Comparison of ENCODE assay signal across 25 cellular contexts in genomic region chr5:9919306-9920030, GRCh38.
A peak's percentile ranks its signal among the peaks of the same experiment; 100 is the strongest.
DNase-seq lines count a peak whose midpoint lies in the region; ATAC-seq, FAIRE-seq and TF ChIP-seq lines count a peak whose summit lies in the region.
"Had no signal": no experiment of that assay in that cellular context is flagged by ENCODE, and none has a peak within 500 bp of the region (broad histone marks: within the 10 kb centered on the region; RNA-seq: fewer than 3 reads in every experiment).

No MANE protein-coding gene starts in this region.

- H3K36me3 Mint-ChIP-seq in astrocyte (ENCODE audit: low read depth, unreplicated experiment) (no peaks in the 10 kb centered on the region), neural progenitor cell (peaks cover 3% of the 10 kb centered on the region)
- H3K36me3 Mint-ChIP-seq: CD4-positive, alpha-beta memory T cell had no signal

- TF ChIP-seq CTCF in astrocyte (IDR thresholded peaks at IDR 0.05; ENCODE audit: insufficient read depth, low read depth, low read length) (no peak), neural progenitor cell (IDR thresholded peaks at IDR 0.05) (no peak), body of pancreas (IDR thresholded peaks at IDR 0.05) (no peak)

- H2AFZ ChIP-seq in astrocyte (ENCODE audit: low read depth, low read length) = peak overlapping the region; percentile 42
- H2AFZ ChIP-seq in neural progenitor cell (replicated peaks) = peak overlapping the region; percentile 17

- H3K27ac Mint-ChIP-seq in astrocyte (ENCODE audit: unreplicated experiment) (no peak overlapping the region), neural progenitor cell (no peak overlapping the region)
- H3K27ac Mint-ChIP-seq: CD4-positive, alpha-beta memory T cell had no signal

- no peak for FAIRE-seq in astrocyte (lab: Jason Lieb, UNC)
- FAIRE-seq: GM12878, H1 had no signal

- no peak overlapping the region for H3K4me2 ChIP-seq in astrocyte (ENCODE audit: low read length)
- no peak overlapping the region for H3K4me2 ChIP-seq in neural progenitor cell
- H3K4me2 ChIP-seq: SK-N-SH had no signal

- peaks cover 3% of the 10 kb centered on the region for H3K9me3 ChIP-seq in astrocyte (ENCODE audit: insufficient read depth, low read depth, low read length)
- H3K9me3 ChIP-seq in neural progenitor cell (ENCODE audit: low read depth) = no peaks in the 10 kb centered on the region
- no peaks in the 10 kb centered on the region for H3K9me3 ChIP-seq in body of pancreas
- H3K9me3 ChIP-seq: SK-N-SH had no signal

- H4K20me1 ChIP-seq in astrocyte (ENCODE audit: insufficient read depth, low read length) (no peaks in the 10 kb centered on the region), neural progenitor cell (ENCODE audit: low read depth) (no peaks in the 10 kb centered on the region)

- no peak for ATAC-seq in body of pancreas
- ATAC-seq: GM12878, PC-3 had no signal

- H3K9me3 Mint-ChIP-seq in astrocyte (ENCODE audit: unreplicated experiment) (peaks cover 7% of the 10 kb centered on the region), neural progenitor cell (peaks cover 9% of the 10 kb centered on the region)

- H3K9ac ChIP-seq in astrocyte (ENCODE audit: low read length) = no peak overlapping the region
- no peak overlapping the region for H3K9ac ChIP-seq in neural progenitor cell
- H3K9ac ChIP-seq: SK-N-SH had no signal

- H3K27me3 ChIP-seq in astrocyte (ENCODE audit: insufficient read depth, low read length) (no peaks in the 10 kb centered on the region), neural progenitor cell (no peaks in the 10 kb centered on the region), body of pancreas (no peaks in the 10 kb centered on the region)

- intact Hi-C loops in body of pancreas (cut with DNase I) = no loop called here

- no peak overlapping the region for H3K4me3 ChIP-seq in astrocyte (ENCODE audit: insufficient read depth, low read depth, low read length)
- H3K4me3 ChIP-seq in neural progenitor cell = no peak overlapping the region
- no peak overlapping the region for H3K4me3 ChIP-seq in body of pancreas
- H3K4me3 ChIP-seq: GM12878 had no signal

- H3K4me3 Mint-ChIP-seq in astrocyte (ENCODE audit: unreplicated experiment) = no peak overlapping the region
- no peak overlapping the region for H3K4me3 Mint-ChIP-seq in neural progenitor cell
- H3K4me3 Mint-ChIP-seq: CD4-positive, alpha-beta memory T cell had no signal

- WGBS in body of pancreas, 2 donors = 42 to 50% methylated on average over 11 of the region's 11 CpGs

- TF ChIP-seq POLR2A in body of pancreas (IDR thresholded peaks at IDR 0.05) = no peak

- peaks cover 3% of the 10 kb centered on the region for H3K27me3 Mint-ChIP-seq in astrocyte (ENCODE audit: low read depth, unreplicated experiment)
- no peaks in the 10 kb centered on the region for H3K27me3 Mint-ChIP-seq in neural progenitor cell (ENCODE audit: insufficient read depth, low read depth)
- H3K27me3 Mint-ChIP-seq: CD4-positive, alpha-beta memory T cell had no signal

- peaks cover 4% of the 10 kb centered on the region for H3K4me1 ChIP-seq in astrocyte (ENCODE audit: insufficient read depth, low read length)
- no peaks in the 10 kb centered on the region for H3K4me1 ChIP-seq in neural progenitor cell
- no peaks in the 10 kb centered on the region for H3K4me1 ChIP-seq in body of pancreas
- H3K4me1 ChIP-seq: Caco-2 had no signal

- H3K27ac ChIP-seq in astrocyte (ENCODE audit: low read depth, low read length) (no peak overlapping the region), neural progenitor cell (no peak overlapping the region), body of pancreas (no peak overlapping the region)
- H3K27ac ChIP-seq: HL-60 had no signal

- DNase-seq in astrocyte (ENCODE audit: low read depth) (no peak), fibroblast of gingiva (ENCODE audit: low read depth) (peak; percentile 39), neural progenitor cell (ENCODE audit: low spot score) (no peak), smooth muscle cell of the brain vasculature (ENCODE audit: low read depth, low spot score) (peak; percentile 85), body of pancreas (no peak), 8988T (no peak), GM19238 (ENCODE audit: insufficient read length, low spot score) (no peak)
- DNase-seq: C1 segment of cervical spinal cord; Caco-2; CD4-positive, alpha-beta memory T cell; EL; GDM1; HCEC 1CT; NCI-H1048; NCI-H1417 treated with DMSO at 0.1 percent for 48 hours; NCI-H187; NCI-H2081 treated with DMSO at 0.1 percent for 48 hours; NCI-H524 treated with DMSO at 0.1 percent for 48 hours; NCI-H82; NK-92 treated with Interleukin-12 subunit alpha and Interleukin-12 subunit beta, amount 100 ng/mL, for 24 hours; PC-3; SK-N-SH had no signal

- no peaks in the 10 kb centered on the region for H3K79me2 ChIP-seq in astrocyte (ENCODE audit: insufficient read depth, low read length)
- no peaks in the 10 kb centered on the region for H3K79me2 ChIP-seq in neural progenitor cell (ENCODE audit: low read depth)

- H3F3A ChIP-seq in neural progenitor cell (ENCODE audit: low read depth) = no peaks in the 10 kb centered on the region

- H3K36me3 ChIP-seq in astrocyte (ENCODE audit: insufficient read depth, low read length) (no peaks in the 10 kb centered on the region), neural progenitor cell (no peaks in the 10 kb centered on the region), body of pancreas (replicated peaks in 1 of 2; ENCODE audit: insufficient read depth in 1 of 2, low read depth in 2 of 2) (no peaks in the 10 kb centered on the region)

- H3K4me1 Mint-ChIP-seq in astrocyte (ENCODE audit: low read depth, unreplicated experiment) (peaks cover 3% of the 10 kb centered on the region), neural progenitor cell (peaks cover under 1% of the 10 kb centered on the region)
- H3K4me1 Mint-ChIP-seq: CD4-positive, alpha-beta memory T cell had no signal

Comparison
In these comparisons a context has a peak if more than half of its experiments do, and no peak if none do; other contexts are left out.
1. DNase-seq: peak in fibroblast of gingiva (single experiment) and smooth muscle cell of the brain vasculature (single experiment); none in astrocyte (single experiment), neural progenitor cell (single experiment), body of pancreas (0 of 4), 8988T (single experiment) and GM19238 (single experiment).